In genomic region chr5:87266914-87267573, GRCh38 we compare ENCODE assay signal across 8 cellular contexts. TPM values are rescaled to one million over a fixed set of nuclear protein-coding genes. Genes with fewer than 3 reads are reported as not detected.
A peak's percentile ranks its signal among the peaks of the same experiment; 100 is the strongest.
DNase-seq lines count a peak whose midpoint lies in the region; ATAC-seq and TF ChIP-seq lines count a peak whose summit lies in the region.

No MANE protein-coding gene starts in this region.

- CTCF ChIA-PET in activated naive CD4-positive, alpha-beta T cell treated with anti-CD3 and anti-CD28 coated beads, Interleukin-2, amount 10 ng/mL, durations not matched to agents 7 days and 5 days (lab: Charles Lee) = interaction anchor here (2.0 kb wide), 1 partner anchor 133 kb away, joined by 7 read pairs; no protein-coding TSS in a partner anchor

- H3K27ac ChIP-seq in VCaP (peak overlapping the region; percentile 89), skin epidermis (peak overlapping the region; percentile 48 to 98 (median 92))

- no peak for DNase-seq in activated naive CD4-positive, alpha-beta T cell treated with anti-CD3 and anti-CD28 coated beads, Interleukin-2, amount 10 ng/mL, durations not matched to agents 7 days and 5 days
- DNase-seq in activated naive CD4-positive, alpha-beta T cell treated with anti-CD3 and anti-CD28 coated beads, Interleukin-2, amount 50 U/mL, for 16 hours = no peak
- DNase-seq in glutamatergic neuron (no peak), KG1 (lab: John Stamatoyannopoulos, UW) (no peak)
- DNase-seq in activated effector memory CD4-positive, alpha-beta T cell treated with Interleukin-2 at 50 U/mL for 16 hours = no peak

- H3K36me3 Mint-ChIP-seq in activated naive CD4-positive, alpha-beta T cell treated with anti-CD3 and anti-CD28 coated beads, Interleukin-2, amount 10 ng/mL, durations not matched to agents 7 days and 5 days = peaks cover 9% of the 10 kb centered on the region
- no peaks in the 10 kb centered on the region for H3K36me3 Mint-ChIP-seq in glutamatergic neuron (ENCODE audit: unreplicated experiment)

- peaks cover 32% of the 10 kb centered on the region for H3K4me1 Mint-ChIP-seq in activated naive CD4-positive, alpha-beta T cell treated with anti-CD3 and anti-CD28 coated beads, Interleukin-2, amount 10 ng/mL, durations not matched to agents 7 days and 5 days
- H3K4me1 Mint-ChIP-seq in glutamatergic neuron (ENCODE audit: low read depth, unreplicated experiment) = peaks cover 12% of the 10 kb centered on the region

- H3K4me3 ChIP-seq in skin epidermis = peak overlapping the region; percentile 66 to 93 (median 89)

- no peaks in the 10 kb centered on the region for H3K9me3 Mint-ChIP-seq in activated naive CD4-positive, alpha-beta T cell treated with anti-CD3 and anti-CD28 coated beads, Interleukin-2, amount 10 ng/mL, durations not matched to agents 7 days and 5 days
- H3K9me3 Mint-ChIP-seq in glutamatergic neuron (ENCODE audit: unreplicated experiment) = peaks cover 7% of the 10 kb centered on the region

- TF ChIP-seq CTCF in VCaP (conservative IDR thresholded peaks at IDR 0.05) = no peak
- TF ChIP-seq CTCF in glutamatergic neuron (IDR thresholded peaks at IDR 0.05; ENCODE audit: partially characterized antibody, unreplicated experiment) = no peak

- H3K4me3 Mint-ChIP-seq in activated naive CD4-positive, alpha-beta T cell treated with anti-CD3 and anti-CD28 coated beads, Interleukin-2, amount 10 ng/mL, durations not matched to agents 7 days and 5 days = peak overlapping the region; percentile 97
- peak overlapping the region; percentile 91 for H3K4me3 Mint-ChIP-seq in glutamatergic neuron (ENCODE audit: unreplicated experiment)

- peak; percentile 34 for ATAC-seq in HG02973 (IDR thresholded peaks at IDR 0.05; ENCODE audit: unreplicated experiment)

- peak overlapping the region; percentile 87 for H3K27ac Mint-ChIP-seq in activated naive CD4-positive, alpha-beta T cell treated with anti-CD3 and anti-CD28 coated beads, Interleukin-2, amount 10 ng/mL, durations not matched to agents 7 days and 5 days
- peak overlapping the region; percentile 89 for H3K27ac Mint-ChIP-seq in glutamatergic neuron (ENCODE audit: unreplicated experiment)

- H3K27me3 Mint-ChIP-seq in activated naive CD4-positive, alpha-beta T cell treated with anti-CD3 and anti-CD28 coated beads, Interleukin-2, amount 10 ng/mL, durations not matched to agents 7 days and 5 days = peaks cover 11% of the 10 kb centered on the region
- no peaks in the 10 kb centered on the region for H3K27me3 Mint-ChIP-seq in glutamatergic neuron (ENCODE audit: unreplicated experiment)

RNA-seq across cellular contexts. Expression of gene RASA1, which starts 0.6 kb away (rescaled TPM):
- total RNA-seq in glutamatergic neuron (ENCODE audit: unreplicated experiment) = 55.1 TPM
